Comparison of ENCODE assay signal across 25 cellular contexts in genomic region chr12:1369460-1369859, GRCh38.
DNase-seq lines count a peak whose midpoint lies in the region; ATAC-seq, FAIRE-seq and TF ChIP-seq lines count a peak whose summit lies in the region.
"Had no signal": no experiment of that assay in that cellular context is flagged by ENCODE, and none has a peak within 500 bp of the region (broad histone marks: within the 10 kb centered on the region; RNA-seq: fewer than 3 reads in every experiment).

No MANE protein-coding gene starts in this region.

- FAIRE-seq in astrocyte (lab: Jason Lieb, UNC), result peak; percentile 45
- FAIRE-seq: colon, GM12892 had no signal

- DNase-seq in astrocyte (ENCODE audit: low read depth) (no peak), left lobe of liver (ENCODE audit: low spot score) (no peak), psoas muscle (no peak), Kasumi-1 (lab: John Stamatoyannopoulos, UW) (no peak), SIG-M5 (lab: John Stamatoyannopoulos, UW) (no peak), coronary artery (ENCODE audit: low spot score) (no peak)
- DNase-seq: activated CD4-positive, alpha-beta memory T cell treated with anti-CD3 and anti-CD28 coated beads, Interleukin-2, amount 10 ng/mL, durations not matched to agents 7 days and 5 days; activated effector memory CD4-positive, alpha-beta T cell treated with Interleukin-2 at 50 U/mL for 16 hours; body of pancreas; GM23248; left colon; NCI-H446 treated with DMSO at 0.1 percent for 48 hours; NK-92 treated with Interleukin-12 subunit alpha and Interleukin-12 subunit beta, amount 100 ng/mL, for 24 hours; stimulated activated CD4-positive, alpha-beta T cell treated with anti-CD3 and anti-CD28 coated beads, Interleukin-12 subunit alpha, Interleukin-12 subunit beta, amount 100 ng/mL, for 4 hours; stimulated activated CD4-positive, alpha-beta T cell treated with anti-CD3 and anti-CD28 coated beads, Interleukin-4, amount 100 ng/mL, for 4 hours; stomach; T1000; transverse colon had no signal

- peaks cover 2% of the 10 kb centered on the region for H3K36me3 Mint-ChIP-seq in astrocyte (ENCODE audit: low read depth, unreplicated experiment)

- 24 to 38% (median 31%) methylated on average over 5 of the region's 5 CpGs for WGBS in psoas muscle, 3 donors

- no peak overlapping the region for H3K4me3 ChIP-seq in HUES6 (ENCODE audit: low read depth, low read length)
- no peak overlapping the region for H3K4me3 ChIP-seq in astrocyte (ENCODE audit: insufficient read depth, low read depth, low read length)
- H3K4me3 ChIP-seq in psoas muscle, result no peak overlapping the region
- no peak overlapping the region for H3K4me3 ChIP-seq in coronary artery
- H3K4me3 ChIP-seq: BLaER1 treated with 17β-estradiol and CSF1 and Interleukin-3, amounts not matched to agents 10 nM and 100 nM; body of pancreas; GM23248; stomach; transverse colon had no signal

- no peak overlapping the region for H3K9ac ChIP-seq in HUES6 (ENCODE audit: low read length)
- no peak overlapping the region for H3K9ac ChIP-seq in astrocyte (ENCODE audit: low read length)
- H3K9ac ChIP-seq: BLaER1 treated with 17β-estradiol and CSF1 and Interleukin-3, amounts not matched to agents 10 nM and 100 nM; GM23248 had no signal

- H3K79me2 ChIP-seq in astrocyte (ENCODE audit: insufficient read depth, low read length), result no peaks in the 10 kb centered on the region

- ATAC-seq in left lobe of liver (peak; percentile 42), psoas muscle (peak; percentile 98 to 99 (median 99)), HG02884 (IDR thresholded peaks at IDR 0.05; ENCODE audit: unreplicated experiment) (no peak)
- ATAC-seq: body of pancreas, left colon, Panc1 had no signal

- no peak overlapping the region for H3K27ac Mint-ChIP-seq in astrocyte (ENCODE audit: unreplicated experiment)
- H3K27ac Mint-ChIP-seq: activated CD4-positive, alpha-beta memory T cell treated with anti-CD3 and anti-CD28 coated beads, Interleukin-2, amount 10 ng/mL, durations not matched to agents 7 days and 5 days had no signal

- H4K20me1 ChIP-seq in astrocyte (ENCODE audit: insufficient read depth, low read length), result no peaks in the 10 kb centered on the region
- H4K20me1 ChIP-seq: BLaER1 treated with 17β-estradiol and CSF1 and Interleukin-3, amounts not matched to agents 10 nM and 100 nM had no signal

- H3K27me3 Mint-ChIP-seq in astrocyte (ENCODE audit: low read depth, unreplicated experiment), result no peaks in the 10 kb centered on the region
- H3K27me3 Mint-ChIP-seq: activated CD4-positive, alpha-beta memory T cell treated with anti-CD3 and anti-CD28 coated beads, Interleukin-2, amount 10 ng/mL, durations not matched to agents 7 days and 5 days had no signal

- H2AFZ ChIP-seq in astrocyte (ENCODE audit: low read depth, low read length), result no peak overlapping the region
- H2AFZ ChIP-seq: GM23248 had no signal

- intact Hi-C loops in psoas muscle (cut with DNase I), result no loop called here

- H3K4me1 ChIP-seq in HUES6 (ENCODE audit: control insufficient read depth, insufficient read depth, low read length) (peaks cover 19% of the 10 kb centered on the region), astrocyte (ENCODE audit: insufficient read depth, low read length) (peaks cover 4% of the 10 kb centered on the region), psoas muscle (peaks cover 28% of the 10 kb centered on the region)
- H3K4me1 ChIP-seq: BLaER1 treated with 17β-estradiol and CSF1 and Interleukin-3, amounts not matched to agents 10 nM and 100 nM; body of pancreas had no signal

- H3K27me3 ChIP-seq in HUES6 (ENCODE audit: control insufficient read depth, insufficient read depth, low read length) (no peaks in the 10 kb centered on the region), astrocyte (ENCODE audit: insufficient read depth, low read length) (no peaks in the 10 kb centered on the region), psoas muscle (ENCODE audit: insufficient read depth in 3 of 3, low read length in 2 of 3) (no peaks in the 10 kb centered on the region)
- H3K27me3 ChIP-seq: BLaER1 treated with 17β-estradiol and CSF1 and Interleukin-3, amounts not matched to agents 10 nM and 100 nM; body of pancreas; neutrophil; stomach; transverse colon had no signal

- H3K4me3 Mint-ChIP-seq in astrocyte (ENCODE audit: unreplicated experiment), result no peak overlapping the region
- H3K4me3 Mint-ChIP-seq: activated CD4-positive, alpha-beta memory T cell treated with anti-CD3 and anti-CD28 coated beads, Interleukin-2, amount 10 ng/mL, durations not matched to agents 7 days and 5 days had no signal

- H3K9me3 ChIP-seq in HUES6 (ENCODE audit: control insufficient read depth, insufficient read depth, low read depth, low read length) (peaks cover 3% of the 10 kb centered on the region; the same call in 1 of the 2 replicates), astrocyte (ENCODE audit: insufficient read depth, low read depth, low read length) (no peaks in the 10 kb centered on the region), psoas muscle (no peaks in the 10 kb centered on the region)
- H3K9me3 ChIP-seq: body of pancreas, neutrophil, stomach, transverse colon had no signal

- peaks cover 3% of the 10 kb centered on the region; the same call in 1 of the 2 replicates for H3K36me3 ChIP-seq in HUES6 (ENCODE audit: control insufficient read depth, insufficient read depth, low read length)
- no peaks in the 10 kb centered on the region for H3K36me3 ChIP-seq in astrocyte (ENCODE audit: insufficient read depth, low read length)
- H3K36me3 ChIP-seq in psoas muscle (ENCODE audit: insufficient read depth in 1 of 2, low read depth in 1 of 2), result no peaks in the 10 kb centered on the region
- H3K36me3 ChIP-seq: neutrophil had no signal

- H3K27ac ChIP-seq in HUES6 (ENCODE audit: low read depth, low read length), result 0 out of 2 replicates have a peak overlapping the region, but pooled peaks have one; percentile 15
- no peak overlapping the region for H3K27ac ChIP-seq in astrocyte (ENCODE audit: low read depth, low read length)
- peak overlapping the region; percentile 77 for H3K27ac ChIP-seq in psoas muscle
- H3K27ac ChIP-seq in coronary artery, result no peak overlapping the region
- H3K27ac ChIP-seq: BLaER1 treated with 17β-estradiol and CSF1 and Interleukin-3, amounts not matched to agents 10 nM and 100 nM; body of pancreas; GM23248; neutrophil; stomach; transverse colon had no signal

- no peaks in the 10 kb centered on the region for H3K9me3 Mint-ChIP-seq in astrocyte (ENCODE audit: unreplicated experiment)

- TF ChIP-seq CTCF in astrocyte (IDR thresholded peaks at IDR 0.05; ENCODE audit: insufficient read depth, low read depth, low read length) (no peak), psoas muscle (IDR thresholded peaks at IDR 0.05) (no peak), coronary artery (IDR thresholded peaks at IDR 0.05) (no peak)

- H3K4me2 ChIP-seq in astrocyte (ENCODE audit: low read length), result no peak overlapping the region
- H3K4me2 ChIP-seq: BLaER1 treated with 17β-estradiol and CSF1 and Interleukin-3, amounts not matched to agents 10 nM and 100 nM had no signal

- H3K4me1 Mint-ChIP-seq in astrocyte (ENCODE audit: low read depth, unreplicated experiment), result peaks cover 37% of the 10 kb centered on the region
- H3K4me1 Mint-ChIP-seq: activated CD4-positive, alpha-beta memory T cell treated with anti-CD3 and anti-CD28 coated beads, Interleukin-2, amount 10 ng/mL, durations not matched to agents 7 days and 5 days had no signal

Comparison
In these comparisons a context has a peak if more than half of its experiments do, and no peak if none do; other contexts are left out.
1. H3K27ac ChIP-seq: peak in HUES6 (single experiment) and psoas muscle (single experiment); none in astrocyte (single experiment) and coronary artery (0 of 2).